Comparison of ENCODE assay signal across 6 cellular contexts in the genomic region with DNA sequence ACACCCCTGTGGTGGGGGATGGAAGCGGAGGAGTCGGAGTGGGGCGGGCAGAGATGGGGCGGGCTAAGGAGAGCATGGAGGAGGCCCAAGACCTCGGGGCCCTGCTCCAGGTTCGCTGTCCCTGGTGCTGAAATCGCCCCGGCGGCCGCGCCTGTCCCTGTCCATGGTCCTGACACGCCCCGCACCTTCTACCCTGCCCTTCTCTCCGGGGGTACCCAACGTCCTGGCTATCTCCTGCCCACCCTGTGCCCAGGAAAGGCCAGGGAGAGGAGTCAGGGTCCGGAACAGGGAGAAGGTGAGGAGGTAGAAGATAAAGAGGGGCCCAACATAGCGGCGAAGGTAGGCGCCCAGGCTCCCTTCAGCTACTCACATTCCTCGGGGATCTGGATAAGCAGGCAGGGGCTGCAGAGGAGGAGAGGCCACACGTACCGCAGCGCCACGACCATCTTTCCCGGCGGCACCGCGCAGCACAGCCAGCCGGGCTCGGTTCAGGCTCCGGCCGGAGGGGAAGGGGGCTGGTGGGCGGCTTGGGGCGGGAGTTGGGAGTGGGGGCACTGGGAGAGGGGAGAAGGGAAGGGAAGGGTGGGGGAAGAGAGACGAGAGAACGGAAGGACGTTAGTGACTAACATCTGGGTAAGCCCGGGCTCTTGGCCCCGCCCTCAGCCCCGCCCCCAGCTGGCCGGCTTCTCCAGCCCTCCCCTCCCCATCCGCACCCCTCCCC. TPM values are rescaled to one million over a fixed set of nuclear protein-coding genes. Genes with fewer than 3 reads are reported as not detected.
DNase-seq lines count a peak whose midpoint lies in the region; ATAC-seq and TF ChIP-seq lines count a peak whose summit lies in the region.

No MANE protein-coding gene starts in this region.

- H3K9me3 ChIP-seq in left lung = no peaks in the 10 kb centered on the region

- no peak overlapping the region for H3K4me3 Mint-ChIP-seq in activated T-helper 2 cell treated with anti-CD3 and anti-CD28 coated beads, Interferon-gamma antibody, Interleukin-2, Interleukin-4, amounts not matched to agents 10 μg/mL and 5 μg/mL and 100 μg/mL, durations not matched to agents 14 hours and 24 hours and 36 hours (ENCODE audit: low read depth)

- H3K27me3 ChIP-seq in left lung = peaks cover 23 to 46% of the 10 kb centered on the region in 2 donors

- peaks cover 14% of the 10 kb centered on the region for H3K4me1 Mint-ChIP-seq in activated T-helper 2 cell treated with anti-CD3 and anti-CD28 coated beads, Interferon-gamma antibody, Interleukin-2, Interleukin-4, amounts not matched to agents 10 μg/mL and 5 μg/mL and 100 μg/mL, durations not matched to agents 14 hours and 24 hours and 36 hours (ENCODE audit: low read depth)

- H3K27ac Mint-ChIP-seq in activated T-helper 2 cell treated with anti-CD3 and anti-CD28 coated beads, Interferon-gamma antibody, Interleukin-2, Interleukin-4, amounts not matched to agents 10 μg/mL and 5 μg/mL and 100 μg/mL, durations not matched to agents 14 hours and 24 hours and 36 hours = no peak overlapping the region

- intact Hi-C loops in activated T-helper 2 cell treated with anti-CD3 and anti-CD28 coated beads, Interferon-gamma antibody, Interleukin-2, Interleukin-4, amounts not matched to agents 10 μg/mL and 5 μg/mL and 100 μg/mL, durations not matched to agents 14 hours and 24 hours and 36 hours (cut with micrococcal nuclease) = no loop called here
- intact Hi-C loops in left lung (cut with DNase I) = no loop called here

- no peak for TF ChIP-seq CTCF in left lung (IDR thresholded peaks at IDR 0.05)

- no peaks in the 10 kb centered on the region for H3K9me3 Mint-ChIP-seq in activated T-helper 2 cell treated with anti-CD3 and anti-CD28 coated beads, Interferon-gamma antibody, Interleukin-2, Interleukin-4, amounts not matched to agents 10 μg/mL and 5 μg/mL and 100 μg/mL, durations not matched to agents 14 hours and 24 hours and 36 hours

- peak; percentile 15 for DNase-seq in NCI-H2196 (lab: John Stamatoyannopoulos, UW; ENCODE audit: unreplicated experiment)
- no peak for DNase-seq in NCI-H2196 treated with DMSO at 0.1 percent for 48 hours (lab: John Stamatoyannopoulos, UW; ENCODE audit: unreplicated experiment)
- peak; percentile 58 for DNase-seq in activated T-helper 2 cell treated with anti-CD3 and anti-CD28 coated beads, Interferon-gamma antibody, Interleukin-2, Interleukin-4, amounts not matched to agents 10 μg/mL and 5 μg/mL and 100 μg/mL, durations not matched to agents 14 hours and 24 hours and 36 hours (ENCODE audit: low spot score)
- DNase-seq in left lung = peak; percentile 52 to 86
- peak; percentile 33 for DNase-seq in superior temporal gyrus (ENCODE audit: extremely low spot score)

- no peaks in the 10 kb centered on the region for H3K36me3 ChIP-seq in left lung

- ATAC-seq in left lung = peak; percentile 94
- ATAC-seq in GM21529 (IDR thresholded peaks at IDR 0.05; ENCODE audit: unreplicated experiment) = no peak

- peaks cover 11% of the 10 kb centered on the region for H3K27me3 Mint-ChIP-seq in activated T-helper 2 cell treated with anti-CD3 and anti-CD28 coated beads, Interferon-gamma antibody, Interleukin-2, Interleukin-4, amounts not matched to agents 10 μg/mL and 5 μg/mL and 100 μg/mL, durations not matched to agents 14 hours and 24 hours and 36 hours (ENCODE audit: low read depth)

- no peaks in the 10 kb centered on the region for H3K36me3 Mint-ChIP-seq in activated T-helper 2 cell treated with anti-CD3 and anti-CD28 coated beads, Interferon-gamma antibody, Interleukin-2, Interleukin-4, amounts not matched to agents 10 μg/mL and 5 μg/mL and 100 μg/mL, durations not matched to agents 14 hours and 24 hours and 36 hours (ENCODE audit: low read depth)

- no peak overlapping the region for H3K4me3 ChIP-seq in left lung

- H3K27ac ChIP-seq in left lung = no peak overlapping the region

- H3K4me1 ChIP-seq in left lung = no peaks in the 10 kb centered on the region

RNA-seq across cellular contexts. Expression of a gene that starts 10.4 kb away (rescaled TPM):
- 0.83 and 0.98 TPM in 2 replicates for total RNA-seq in activated T-helper 2 cell treated with anti-CD3 and anti-CD28 coated beads, Interferon-gamma antibody, Interleukin-2, Interleukin-4, amounts not matched to agents 10 μg/mL and 5 μg/mL and 100 μg/mL, durations not matched to agents 14 hours and 24 hours and 36 hours
- total RNA-seq in left lung = under 1 TPM; 0.55 to 0.86 TPM

RNA-seq across cellular contexts. Expression of a gene that starts 28.9 kb away (rescaled TPM):
- total RNA-seq in activated T-helper 2 cell treated with anti-CD3 and anti-CD28 coated beads, Interferon-gamma antibody, Interleukin-2, Interleukin-4, amounts not matched to agents 10 μg/mL and 5 μg/mL and 100 μg/mL, durations not matched to agents 14 hours and 24 hours and 36 hours = not detected in 2 replicates
- total RNA-seq in left lung = 1 to 10 TPM in 1 of 2 donors, under 1 TPM in 1; 0.87 to 1.3 TPM

RNA-seq across cellular contexts. Expression of a gene that starts 45.2 kb away (rescaled TPM):
- 0.23 and 0.91 TPM in 2 replicates for total RNA-seq in activated T-helper 2 cell treated with anti-CD3 and anti-CD28 coated beads, Interferon-gamma antibody, Interleukin-2, Interleukin-4, amounts not matched to agents 10 μg/mL and 5 μg/mL and 100 μg/mL, durations not matched to agents 14 hours and 24 hours and 36 hours
- total RNA-seq in left lung = 1 to 10 TPM; 2.3 to 3.5 TPM

RNA-seq across cellular contexts. Expression of a gene that starts 50.5 kb away (rescaled TPM):
- 128 and 135 TPM in 2 replicates for total RNA-seq in activated T-helper 2 cell treated with anti-CD3 and anti-CD28 coated beads, Interferon-gamma antibody, Interleukin-2, Interleukin-4, amounts not matched to agents 10 μg/mL and 5 μg/mL and 100 μg/mL, durations not matched to agents 14 hours and 24 hours and 36 hours
- 10 to 100 TPM; 35.6 to 96.2 TPM for total RNA-seq in left lung

RNA-seq across cellular contexts. Expression of a gene that starts 59.3 kb away (rescaled TPM):
- total RNA-seq in activated T-helper 2 cell treated with anti-CD3 and anti-CD28 coated beads, Interferon-gamma antibody, Interleukin-2, Interleukin-4, amounts not matched to agents 10 μg/mL and 5 μg/mL and 100 μg/mL, durations not matched to agents 14 hours and 24 hours and 36 hours = 127 and 128 TPM in 2 replicates
- 100 to 1,000 TPM in 1 of 2 donors, 10 to 100 TPM in 1; 87.5 to 105 TPM for total RNA-seq in left lung
